In the genomic region with DNA sequence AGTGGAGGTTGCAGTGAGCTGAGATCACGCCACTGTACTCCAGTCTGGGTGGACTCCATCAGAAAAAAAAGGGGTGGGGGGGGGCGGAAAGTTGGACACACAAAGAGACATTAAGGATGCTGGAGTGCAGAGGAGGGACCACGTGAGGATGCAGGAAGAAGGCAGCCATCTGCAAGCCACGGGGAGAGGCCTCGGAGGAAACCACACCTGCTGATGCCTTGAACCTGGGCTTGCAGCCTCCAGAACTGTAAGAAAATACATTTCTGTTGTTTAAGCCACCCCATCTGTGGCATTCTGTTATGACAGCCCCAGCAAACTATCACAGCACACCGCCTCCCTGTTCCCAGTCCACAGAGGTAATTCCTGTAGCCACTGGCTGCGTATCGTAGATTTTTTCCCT, we compare ENCODE assay signal across 13 cellular contexts. TPM values are rescaled to one million over a fixed set of nuclear protein-coding genes. Genes with fewer than 3 reads are reported as not detected.
A peak's percentile ranks its signal among the peaks of the same experiment; 100 is the strongest.
DNase-seq lines count a peak whose midpoint lies in the region; ATAC-seq and TF ChIP-seq lines count a peak whose summit lies in the region.
"Had no signal": no experiment of that assay in that cellular context is flagged by ENCODE, and none has a peak within 500 bp of the region (broad histone marks: within the 10 kb centered on the region; RNA-seq: fewer than 3 reads in every experiment).

No MANE protein-coding gene starts in this region.

- POLR2A ChIA-PET in activated CD4-positive, alpha-beta T cell treated with anti-CD3 and anti-CD28 coated beads, Interleukin-2, amount 10 ng/mL, durations not matched to agents 7 days and 5 days (lab: Charles Lee) = no interaction called here
- POLR2A ChIA-PET in CD4-positive, alpha-beta memory T cell (lab: Charles Lee; ENCODE audit: partially characterized antibody) = interaction anchor here (2.2 kb wide), 1 partner anchor 9 kb away, joined by 10 read pairs; the partner anchor contains the start of gene STIP1

- H3K9ac ChIP-seq in BLaER1 = no peak overlapping the region

- no peak for TF ChIP-seq POLR2A in testis (IDR thresholded peaks at IDR 0.05)

- intact Hi-C loops in CD4-positive, alpha-beta memory T cell (cut with micrococcal nuclease) = no loop called here
- intact Hi-C loops in testis (cut with DNase I; ENCODE audit: low total_unique reads) = no loop called here

- H3K4me1 ChIP-seq in BLaER1 (peaks cover 45% of the 10 kb centered on the region), testis (peaks cover 13% of the 10 kb centered on the region)
- H3K4me1 ChIP-seq in CD4-positive, alpha-beta memory T cell (ENCODE audit: insufficient read depth, low read length) = peaks cover 8% of the 10 kb centered on the region

- CTCF ChIA-PET in activated CD4-positive, alpha-beta T cell treated with anti-CD3 and anti-CD28 coated beads, Interleukin-2, amount 10 ng/mL, durations not matched to agents 7 days and 5 days (lab: Charles Lee) = interaction anchor here (0.7 to 1.2 kb wide), 2 partner anchors 24 to 1815 kb away, joined by 3 to 4 read pairs; no protein-coding TSS in a partner anchor
- CTCF ChIA-PET in CD4-positive, alpha-beta memory T cell (lab: Charles Lee; ENCODE audit: partially characterized antibody) = interaction anchor here (0.6 to 1.1 kb wide), 2 partner anchors 29 to 252 kb away, joined by 3 read pairs; no protein-coding TSS in a partner anchor

- H3K9me3 ChIP-seq in BLaER1 (peaks cover 7% of the 10 kb centered on the region), T-helper 17 cell (ENCODE audit: control insufficient read depth, low read length, poor library complexity, severe bottlenecking) (no peaks in the 10 kb centered on the region), testis (no peaks in the 10 kb centered on the region)
- no peaks in the 10 kb centered on the region for H3K9me3 ChIP-seq in CD4-positive, alpha-beta memory T cell (ENCODE audit: control insufficient read depth in 1 of 2, low read length in 2 of 2)
- H3K9me3 ChIP-seq: HAP-1 had no signal

- H3K4me2 ChIP-seq in BLaER1 = peak overlapping the region; percentile 0; the same call in 1 of the 2 replicates

- H3K27me3 ChIP-seq in BLaER1 (no peaks in the 10 kb centered on the region), testis (no peaks in the 10 kb centered on the region)
- H3K27me3 ChIP-seq in CD4-positive, alpha-beta memory T cell (ENCODE audit: insufficient read depth, low read length) = no peaks in the 10 kb centered on the region

- H4K20me1 ChIP-seq in BLaER1 = no peaks in the 10 kb centered on the region

- H3K36me3 ChIP-seq in BLaER1 = peaks cover 21% of the 10 kb centered on the region
- H3K36me3 ChIP-seq in CD4-positive, alpha-beta memory T cell (ENCODE audit: insufficient read depth, low read length) = no peaks in the 10 kb centered on the region
- H3K36me3 ChIP-seq in testis (ENCODE audit: low read depth, missing control alignments) = no peaks in the 10 kb centered on the region
- H3K36me3 ChIP-seq: HAP-1 had no signal

- H3K4me1 Mint-ChIP-seq in activated CD4-positive, alpha-beta T cell treated with anti-CD3 and anti-CD28 coated beads, Interleukin-2, amount 10 ng/mL, durations not matched to agents 7 days and 5 days = peaks cover 29% of the 10 kb centered on the region
- H3K4me1 Mint-ChIP-seq in CD4-positive, alpha-beta memory T cell = peaks cover 5 to 14% (median 11%) of the 10 kb centered on the region in 4 donors
- H3K4me1 Mint-ChIP-seq in T-helper 17 cell = peaks cover 18% of the 10 kb centered on the region

- WGBS in testis, 2 donors = 93 to 95% methylated on average over 8 of the region's 8 CpGs

- H3K27me3 Mint-ChIP-seq in activated CD4-positive, alpha-beta T cell treated with anti-CD3 and anti-CD28 coated beads, Interleukin-2, amount 10 ng/mL, durations not matched to agents 7 days and 5 days = no peaks in the 10 kb centered on the region
- H3K27me3 Mint-ChIP-seq in CD4-positive, alpha-beta memory T cell = no peaks in the 10 kb centered on the region
- no peaks in the 10 kb centered on the region for H3K27me3 Mint-ChIP-seq in T-helper 17 cell
- H3K27me3 Mint-ChIP-seq: B cell had no signal

- no peak overlapping the region for H3K4me3 Mint-ChIP-seq in activated CD4-positive, alpha-beta T cell treated with anti-CD3 and anti-CD28 coated beads, Interleukin-2, amount 10 ng/mL, durations not matched to agents 7 days and 5 days
- H3K4me3 Mint-ChIP-seq in CD4-positive, alpha-beta memory T cell = no peak overlapping the region
- H3K4me3 Mint-ChIP-seq in T-helper 17 cell = peak overlapping the region; percentile 21
- H3K4me3 Mint-ChIP-seq: B cell; CD8-positive, alpha-beta memory T cell had no signal

- no peak for ATAC-seq in T-helper 17 cell
- ATAC-seq: HepG2 had no signal

- DNase-seq in activated CD4-positive, alpha-beta T cell treated with anti-CD3 and anti-CD28 coated beads, Interleukin-2, amount 10 ng/mL, durations not matched to agents 7 days and 5 days = peak; percentile 40
- DNase-seq in activated CD4-positive, alpha-beta T cell treated with anti-CD3 and anti-CD28 coated beads for 1 hour = no peak
- DNase-seq in CD4-positive, alpha-beta memory T cell = no peak
- DNase-seq in T-helper 17 cell = no peak
- no peak for DNase-seq in testis
- DNase-seq in hepatic stellate cell (ENCODE audit: low spot score) = no peak
- DNase-seq: CD8-positive, alpha-beta memory T cell; DMS53 had no signal

- H3K4me3 ChIP-seq in BLaER1 (no peak overlapping the region), testis (no peak overlapping the region)
- no peak overlapping the region for H3K4me3 ChIP-seq in CD4-positive, alpha-beta memory T cell (ENCODE audit: low read length in 2 of 2)
- H3K4me3 ChIP-seq: HAP-1 had no signal

- H3K9me3 Mint-ChIP-seq in activated CD4-positive, alpha-beta T cell treated with anti-CD3 and anti-CD28 coated beads, Interleukin-2, amount 10 ng/mL, durations not matched to agents 7 days and 5 days = peaks cover 4% of the 10 kb centered on the region
- peaks cover 0 to 1% (median 0%) of the 10 kb centered on the region in 8 donors for H3K9me3 Mint-ChIP-seq in CD4-positive, alpha-beta memory T cell
- H3K9me3 Mint-ChIP-seq: CD8-positive, alpha-beta memory T cell had no signal

- no peak for TF ChIP-seq CTCF in testis (IDR thresholded peaks at IDR 0.05)

- peaks cover 9% of the 10 kb centered on the region for H3K36me3 Mint-ChIP-seq in activated CD4-positive, alpha-beta T cell treated with anti-CD3 and anti-CD28 coated beads, Interleukin-2, amount 10 ng/mL, durations not matched to agents 7 days and 5 days (ENCODE audit: low read depth)
- H3K36me3 Mint-ChIP-seq in CD4-positive, alpha-beta memory T cell = peaks cover 0 to 4% of the 10 kb centered on the region in 2 donors
- no peaks in the 10 kb centered on the region for H3K36me3 Mint-ChIP-seq in T-helper 17 cell (ENCODE audit: low read depth)
- H3K36me3 Mint-ChIP-seq: CD14-positive monocyte; CD8-positive, alpha-beta memory T cell had no signal

- H3K27ac ChIP-seq in BLaER1 (no peak overlapping the region), testis (no peak overlapping the region)
- no peak overlapping the region for H3K27ac ChIP-seq in CD4-positive, alpha-beta memory T cell (ENCODE audit: low read depth, low read length)

- peak overlapping the region; percentile 82 for H3K27ac Mint-ChIP-seq in activated CD4-positive, alpha-beta T cell treated with anti-CD3 and anti-CD28 coated beads, Interleukin-2, amount 10 ng/mL, durations not matched to agents 7 days and 5 days
- H3K27ac Mint-ChIP-seq in CD4-positive, alpha-beta memory T cell = peak overlapping the region in 4 of 7 donors; percentile 25 to 88 (median 56)
- H3K27ac Mint-ChIP-seq in T-helper 17 cell = no peak overlapping the region
- H3K27ac Mint-ChIP-seq: B cell had no signal

RNA-seq across cellular contexts. Expression of gene STIP1, which starts 9.2 kb away (rescaled TPM):
- total RNA-seq in activated CD4-positive, alpha-beta T cell treated with anti-CD3 and anti-CD28 coated beads, Interleukin-2, amount 10 ng/mL, durations not matched to agents 7 days and 5 days = 100 to 1,000 TPM; 211 to 213 TPM
- 100 to 1,000 TPM in 1 of 2 experiments, 10 to 100 TPM in 1; 97.4 to 106 TPM for total RNA-seq in CD4-positive, alpha-beta memory T cell
- polyA plus RNA-seq in CD4-positive, alpha-beta memory T cell = 10 to 100 TPM; 37.1 to 98.8 TPM
- 10 to 100 TPM; 66.9 to 69.1 TPM for total RNA-seq in T-helper 17 cell
- total RNA-seq in testis = 100 to 1,000 TPM; 221 to 247 TPM
- 267 TPM for polyA plus RNA-seq in testis (ENCODE audit: insufficient read depth, low read depth, low replicate concordance)

RNA-seq across cellular contexts. Expression of gene MACROD1, which starts 10.8 kb away (rescaled TPM):
- total RNA-seq in activated CD4-positive, alpha-beta T cell treated with anti-CD3 and anti-CD28 coated beads, Interleukin-2, amount 10 ng/mL, durations not matched to agents 7 days and 5 days = 10 to 100 TPM in 1 of 2 experiments, 1 to 10 TPM in 1; 9.2 to 11.6 TPM
- 1 to 10 TPM; 8.1 to 8.7 TPM for total RNA-seq in CD4-positive, alpha-beta memory T cell
- polyA plus RNA-seq in CD4-positive, alpha-beta memory T cell = 1 to 10 TPM; 5.0 to 6.5 TPM
- total RNA-seq in T-helper 17 cell (1 to 10 TPM; 3.9 to 7.5 TPM), testis (10 to 100 TPM; 13.3 to 15.3 TPM)
- 14.1 TPM for polyA plus RNA-seq in testis (ENCODE audit: insufficient read depth, low read depth, low replicate concordance)

RNA-seq across cellular contexts. Expression of gene FERMT3, which starts 29.8 kb away (rescaled TPM):
- 100 to 1,000 TPM; 190 to 207 TPM for total RNA-seq in activated CD4-positive, alpha-beta T cell treated with anti-CD3 and anti-CD28 coated beads, Interleukin-2, amount 10 ng/mL, durations not matched to agents 7 days and 5 days
- 100 to 1,000 TPM; 149 to 152 TPM for total RNA-seq in CD4-positive, alpha-beta memory T cell
- polyA plus RNA-seq in CD4-positive, alpha-beta memory T cell = 100 to 1,000 TPM; 198 to 202 TPM
- total RNA-seq in T-helper 17 cell = 100 to 1,000 TPM; 151 to 182 TPM
- 1 to 10 TPM; 7.2 to 8.2 TPM for total RNA-seq in testis
- polyA plus RNA-seq in testis (ENCODE audit: insufficient read depth, low read depth, low replicate concordance) = 10.9 TPM
- total RNA-seq: HepG2 had no signal

RNA-seq across cellular contexts. Expression of gene TRPT1, which starts 49.2 kb away (rescaled TPM):
- 10 to 100 TPM; 20.0 to 26.5 TPM for total RNA-seq in activated CD4-positive, alpha-beta T cell treated with anti-CD3 and anti-CD28 coated beads, Interleukin-2, amount 10 ng/mL, durations not matched to agents 7 days and 5 days
- 10 to 100 TPM; 37.6 to 42.1 TPM for total RNA-seq in CD4-positive, alpha-beta memory T cell
- polyA plus RNA-seq in CD4-positive, alpha-beta memory T cell = 10 to 100 TPM; 31.1 to 35.3 TPM
- total RNA-seq in T-helper 17 cell (10 to 100 TPM; 16.2 to 16.6 TPM), testis (10 to 100 TPM; 56.5 to 65.4 TPM)
- polyA plus RNA-seq in testis (ENCODE audit: insufficient read depth, low read depth, low replicate concordance) = 93.7 TPM

RNA-seq across cellular contexts. Expression of gene NUDT22, which starts 49.3 kb away (rescaled TPM):
- total RNA-seq in activated CD4-positive, alpha-beta T cell treated with anti-CD3 and anti-CD28 coated beads, Interleukin-2, amount 10 ng/mL, durations not matched to agents 7 days and 5 days = 10 to 100 TPM; 70.2 to 82.1 TPM
- 100 to 1,000 TPM in 1 of 2 experiments, 10 to 100 TPM in 1; 83.9 to 101 TPM for total RNA-seq in CD4-positive, alpha-beta memory T cell
- 10 to 100 TPM; 38.1 to 69.6 TPM for polyA plus RNA-seq in CD4-positive, alpha-beta memory T cell
- total RNA-seq in T-helper 17 cell (10 to 100 TPM; 30.8 to 42.8 TPM), testis (10 to 100 TPM; 50.9 to 52.7 TPM)
- 19.0 TPM for polyA plus RNA-seq in testis (ENCODE audit: insufficient read depth, low read depth, low replicate concordance)

Comparison
In these comparisons a context has a peak if more than half of its experiments do, and no peak if none do; other contexts are left out.
1. RNA of gene FERMT3, which starts 29.8 kb away (total RNA-seq): 190 to 207 TPM in activated CD4-positive, alpha-beta T cell treated with anti-CD3 and anti-CD28 coated beads, Interleukin-2, amount 10 ng/mL, durations not matched to agents 7 days and 5 days, 151 to 182 TPM in T-helper 17 cell and 149 to 152 TPM in CD4-positive, alpha-beta memory T cell; 7.2 to 8.2 TPM in testis; every median in the first group is over 10 times any median in the second.